8 cellular contexts compared by ENCODE assay signal in the genomic region with DNA sequence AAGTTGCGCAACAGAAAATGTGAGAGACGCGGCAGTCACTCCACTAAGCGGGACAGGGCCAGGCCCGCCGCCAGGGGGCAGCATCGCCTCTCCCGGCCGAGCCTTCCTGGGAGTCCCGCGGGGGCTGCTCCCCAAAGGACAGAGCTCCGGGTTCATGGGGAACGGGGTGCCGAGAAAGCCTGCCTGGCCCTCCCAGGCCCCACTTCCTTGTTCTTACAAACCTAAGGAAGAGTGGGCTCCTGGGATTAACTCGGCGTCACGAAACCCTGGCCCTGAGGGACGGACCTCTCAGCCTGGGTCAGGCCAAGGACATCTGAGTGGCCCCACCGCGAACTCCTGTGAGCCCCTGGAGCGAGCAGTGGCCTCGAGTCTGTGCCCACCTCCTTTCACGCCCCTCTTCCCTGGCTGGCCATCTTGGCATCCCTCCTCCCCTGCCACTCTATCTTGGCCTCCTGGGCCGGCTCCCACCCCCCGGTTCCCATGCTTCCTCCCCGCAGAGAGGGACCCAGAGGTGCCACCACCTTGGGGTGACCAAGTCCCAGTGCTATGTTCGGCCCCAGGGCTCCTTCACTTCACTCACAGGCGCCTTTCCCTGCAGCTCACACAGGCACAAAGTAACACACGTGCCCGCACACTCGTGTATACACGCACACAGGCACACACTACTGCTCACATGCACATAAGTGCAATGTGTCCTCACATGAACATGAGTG.
DNase-seq lines count a peak whose midpoint lies in the region; ATAC-seq, FAIRE-seq and TF ChIP-seq lines count a peak whose summit lies in the region.

No MANE protein-coding gene starts in this region.

- H3K27ac ChIP-seq in BLaER1 (no peak overlapping the region), gastroesophageal sphincter (peak overlapping the region in 2 of 4 donors; percentile 22 to 38), pancreas (no peak overlapping the region)

- H3K27ac Mint-ChIP-seq in type B pancreatic cell, result no peak overlapping the region

- H3K9me3 ChIP-seq in BLaER1 (0 out of 2 replicates have a peak, but pooled peaks cover 3% of the 10 kb centered on the region), gastroesophageal sphincter (peaks cover 0 to 7% (median 0%) of the 10 kb centered on the region in 3 donors), pancreas (no peaks in the 10 kb centered on the region)

- TF ChIP-seq CTCF in gastroesophageal sphincter (IDR thresholded peaks at IDR 0.05), result peak in 3 of 4 experiments; percentile 74 to 95 (median 85)
- TF ChIP-seq CTCF in pancreas (IDR thresholded peaks at IDR 0.05), result peak; percentile 91 to 97 (median 96)
- peak; percentile 99 for TF ChIP-seq CTCF in type B pancreatic cell (conservative IDR thresholded peaks at IDR 0.05)

- DNase-seq in HEK293T (ENCODE audit: extremely low spot score) (peak; percentile 82), SHP77 (lab: John Stamatoyannopoulos, UW) (peak; percentile 25 to 65), activated gamma-delta T cell (lab: John Stamatoyannopoulos, UW) (peak; percentile 41), pancreas (peak; percentile 46 to 96 (median 82)), type B pancreatic cell (ENCODE audit: extremely low spot score, unreplicated experiment) (peak; percentile 92)

- 41 to 57% methylated on average over 6 to 10 of the region's 32 CpGs for WGBS in gastroesophageal sphincter (ENCODE audit: low coverage in 1 of 2), 2 donors
- 27 to 33% methylated on average over 32 of the region's 32 CpGs for WGBS in pancreas, 2 donors

- CTCF ChIA-PET in HEK293T (lab: Yijun Ruan, JAX), result interaction anchor here (0.6 to 1.7 kb wide), 6 partner anchors 10 to 273 kb away, joined by 3 to 7 read pairs (median 4); no protein-coding TSS in a partner anchor

- H3K27me3 ChIP-seq in BLaER1 (peaks cover 55% of the 10 kb centered on the region), gastroesophageal sphincter (peaks cover 52% of the 10 kb centered on the region), pancreas (no peaks in the 10 kb centered on the region)

- no peaks in the 10 kb centered on the region for H3K9me3 Mint-ChIP-seq in type B pancreatic cell

- no peak for TF ChIP-seq POLR2A in gastroesophageal sphincter (IDR thresholded peaks at IDR 0.05)

- peak overlapping the region; percentile 49 for H3K4me2 ChIP-seq in BLaER1

- intact Hi-C loops in pancreas (cut with DNase I), result no loop called here

- no peak for TF ChIP-seq EP300 in gastroesophageal sphincter (IDR thresholded peaks at IDR 0.05)

- POLR2A ChIA-PET in HEK293T (lab: Yijun Ruan, JAX), result no interaction called here

- H3K36me3 ChIP-seq in BLaER1 (no peaks in the 10 kb centered on the region), gastroesophageal sphincter (no peaks in the 10 kb centered on the region), pancreas (no peaks in the 10 kb centered on the region)

- no peaks in the 10 kb centered on the region for H4K20me1 ChIP-seq in BLaER1

- no peaks in the 10 kb centered on the region for H3K36me3 Mint-ChIP-seq in type B pancreatic cell

- peaks cover 38% of the 10 kb centered on the region for H3K27me3 Mint-ChIP-seq in type B pancreatic cell

- H3K4me3 ChIP-seq in BLaER1 (no peak overlapping the region), gastroesophageal sphincter (no peak overlapping the region), pancreas (no peak overlapping the region)

- peaks cover 6% of the 10 kb centered on the region for H3K4me1 Mint-ChIP-seq in type B pancreatic cell (ENCODE audit: unreplicated experiment)

- no peak overlapping the region for H3K4me3 Mint-ChIP-seq in type B pancreatic cell

- ATAC-seq in gastroesophageal sphincter, result peak; percentile 52
- peak; percentile 73 to 81 (median 78) for ATAC-seq in pancreas
- ATAC-seq in GM21381 (IDR thresholded peaks at IDR 0.05; ENCODE audit: unreplicated experiment), result no peak

- H3K4me1 ChIP-seq in BLaER1 (peaks cover 28% of the 10 kb centered on the region), gastroesophageal sphincter (peaks cover 0 to 30% (median 17%) of the 10 kb centered on the region in 3 donors), pancreas (no peaks in the 10 kb centered on the region)

- no peak for FAIRE-seq in pancreas (lab: Jason Lieb, UNC)

- H3K9ac ChIP-seq in BLaER1, result no peak overlapping the region

TF ChIP-seq in HEK293T, 16 proteins besides CTCF, POLR2A, EP300 and RAD21:
- TF ChIP-seq ZNF384 (IDR thresholded peaks at IDR 0.05) (no peak), CTBP1 (IDR thresholded peaks at IDR 0.05; ENCODE audit: borderline replicate concordance) (no peak), L3MBTL2 (conservative IDR thresholded peaks at IDR 0.05) (no peak), FOXM1 (IDR thresholded peaks at IDR 0.05; ENCODE audit: borderline replicate concordance) (no peak), ARNT (IDR thresholded peaks at IDR 0.05) (no peak)
- TF ChIP-seq, protein P1, sequence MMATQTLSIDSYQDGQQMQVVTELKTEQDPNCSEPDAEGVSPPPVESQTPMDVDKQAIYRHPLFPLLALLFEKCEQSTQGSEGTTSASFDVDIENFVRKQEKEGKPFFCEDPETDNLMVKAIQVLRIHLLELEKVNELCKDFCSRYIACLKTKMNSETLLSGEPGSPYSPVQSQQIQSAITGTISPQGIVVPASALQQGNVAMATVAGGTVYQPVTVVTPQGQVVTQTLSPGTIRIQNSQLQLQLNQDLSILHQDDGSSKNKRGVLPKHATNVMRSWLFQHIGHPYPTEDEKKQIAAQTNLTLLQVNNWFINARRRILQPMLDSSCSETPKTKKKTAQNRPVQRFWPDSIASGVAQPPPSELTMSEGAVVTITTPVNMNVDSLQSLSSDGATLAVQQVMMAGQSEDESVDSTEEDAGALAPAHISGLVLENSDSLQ (IDR thresholded peaks at IDR 0.05), result no peak

Comparison
In these comparisons a context has a peak if more than half of its experiments do, and no peak if none do; other contexts are left out.
1. DNase-seq: peak in every context shown above with its lines; median percentile 92 in type B pancreatic cell; 82 in HEK293T; 82 in pancreas; 45 in SHP77; 41 in activated gamma-delta T cell.